Comparison of ENCODE assay signal across 18 cellular contexts in the genomic region with DNA sequence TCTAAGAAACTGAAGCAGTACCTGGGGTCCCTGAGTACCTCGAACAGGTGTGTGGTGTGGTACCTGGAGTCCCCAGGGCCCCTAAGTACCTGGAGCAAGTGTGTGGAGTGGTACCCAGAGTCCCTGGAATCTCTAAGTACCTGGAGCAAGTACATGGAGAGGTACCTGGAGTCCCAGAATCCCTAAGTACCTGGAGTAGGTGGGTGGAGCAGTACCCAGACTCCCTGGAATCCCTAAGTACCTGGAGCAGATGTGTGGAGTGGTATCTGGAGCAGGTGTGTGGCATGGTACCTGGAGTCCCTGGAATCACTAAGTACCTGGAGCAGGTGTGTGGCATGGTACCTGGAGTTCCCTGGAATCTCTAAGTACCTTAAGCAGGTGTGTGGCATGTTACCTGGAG. TPM values are rescaled to one million over a fixed set of nuclear protein-coding genes. Genes with fewer than 3 reads are reported as not detected.
DNase-seq lines count a peak whose midpoint lies in the region; ATAC-seq and TF ChIP-seq lines count a peak whose summit lies in the region.
"Had no signal": no experiment of that assay in that cellular context is flagged by ENCODE, and none has a peak within 500 bp of the region (broad histone marks: within the 10 kb centered on the region; RNA-seq: fewer than 3 reads in every experiment).

No MANE protein-coding gene starts in this region.

- H3K27ac Mint-ChIP-seq in endodermal cell: no peak overlapping the region
- H3K27ac Mint-ChIP-seq: CD14-positive monocyte; CD4-positive, alpha-beta memory T cell; CD8-positive, alpha-beta memory T cell had no signal

- in situ Hi-C loops in KBM-7 (cut with MboI; ENCODE audit: low pct_unique_long_range_greater_than_20kb, low sequenced_read_pairs): no loop called here

- no peak overlapping the region for H3K4me3 Mint-ChIP-seq in endodermal cell
- H3K4me3 Mint-ChIP-seq: CD14-positive monocyte; CD4-positive, alpha-beta memory T cell; CD4-positive, CD25-positive, alpha-beta regulatory T cell; CD8-positive, alpha-beta memory T cell had no signal

- H3K27me3 ChIP-seq in endodermal cell (ENCODE audit: control insufficient read depth, insufficient read depth, low read length, poor library complexity, severe bottlenecking) (no peaks in the 10 kb centered on the region), lower lobe of right lung (ENCODE audit: low read depth) (no peaks in the 10 kb centered on the region), upper lobe of right lung (no peaks in the 10 kb centered on the region)
- H3K27me3 ChIP-seq: BE2C, BLaER1 had no signal

- H3K27ac ChIP-seq in endodermal cell (ENCODE audit: low read depth, low read length) (no peak overlapping the region), lower lobe of right lung (no peak overlapping the region), upper lobe of right lung (no peak overlapping the region)
- H3K27ac ChIP-seq: BLaER1 had no signal

- ATAC-seq in lower lobe of right lung (peak; percentile 36 to 76), upper lobe of right lung (peak; percentile 75), HG02870 (IDR thresholded peaks at IDR 0.05; ENCODE audit: unreplicated experiment) (no peak)

- H3K9me3 Mint-ChIP-seq in endodermal cell: no peaks in the 10 kb centered on the region
- H3K9me3 Mint-ChIP-seq: CD14-positive monocyte; CD4-positive, alpha-beta memory T cell; CD4-positive, CD25-positive, alpha-beta regulatory T cell; CD8-positive, alpha-beta memory T cell had no signal

- H3K36me3 Mint-ChIP-seq in endodermal cell (ENCODE audit: low read depth): no peaks in the 10 kb centered on the region
- H3K36me3 Mint-ChIP-seq: CD14-positive monocyte; CD4-positive, alpha-beta memory T cell; CD4-positive, CD25-positive, alpha-beta regulatory T cell; CD8-positive, alpha-beta memory T cell had no signal

- peak; percentile 20 for DNase-seq in endodermal cell
- DNase-seq in lower lobe of right lung: no peak
- no peak for DNase-seq in upper lobe of right lung
- DNase-seq in epidermal melanocyte (ENCODE audit: insufficient read length, low spot score): no peak
- DNase-seq in KBM-7: no peak
- DNase-seq: 8988T; ACHN; BE2C; C1 segment of cervical spinal cord; Caco-2; Calu3; CD4-positive, alpha-beta memory T cell; CD4-positive, CD25-positive, alpha-beta regulatory T cell; CD8-positive, alpha-beta memory T cell; GF-D8 had no signal

- H3K9ac ChIP-seq in endodermal cell (ENCODE audit: extremely low read depth, low read length, poor library complexity, severe bottlenecking): no peak overlapping the region
- H3K9ac ChIP-seq: BLaER1 had no signal

- no peaks in the 10 kb centered on the region for H3K4me1 ChIP-seq in endodermal cell (ENCODE audit: control insufficient read depth, insufficient read depth, low read length)
- H3K4me1 ChIP-seq in lower lobe of right lung: no peaks in the 10 kb centered on the region
- no peaks in the 10 kb centered on the region for H3K4me1 ChIP-seq in upper lobe of right lung
- H3K4me1 ChIP-seq: BE2C, BLaER1, Caco-2 had no signal

- 73 to 100% methylated on average over 1 of the region's 1 CpG for WGBS in endodermal cell (ENCODE audit: insufficient coverage in 1 of 2, insufficient read length in 1 of 2), 2 experiments

- peaks cover 6% of the 10 kb centered on the region for H3K27me3 Mint-ChIP-seq in endodermal cell (ENCODE audit: insufficient read depth)
- H3K27me3 Mint-ChIP-seq: CD4-positive, CD25-positive, alpha-beta regulatory T cell had no signal

- H3K9me3 ChIP-seq in endodermal cell (ENCODE audit: control insufficient read depth, low read length) (no peaks in the 10 kb centered on the region), lower lobe of right lung (no peaks in the 10 kb centered on the region), upper lobe of right lung (no peaks in the 10 kb centered on the region)
- H3K9me3 ChIP-seq: BE2C, BLaER1, Caco-2 had no signal

- H3K36me3 ChIP-seq in endodermal cell (ENCODE audit: control insufficient read depth, insufficient read depth, low read length) (no peaks in the 10 kb centered on the region), lower lobe of right lung (no peaks in the 10 kb centered on the region), upper lobe of right lung (no peaks in the 10 kb centered on the region)
- H3K36me3 ChIP-seq: BE2C, BLaER1 had no signal

- intact Hi-C loops in lower lobe of right lung (cut with DNase I): no loop called here
- intact Hi-C loops in upper lobe of right lung (cut with DNase I): no loop called here

- H3K4me3 ChIP-seq in endodermal cell (ENCODE audit: low read length): no peak overlapping the region
- no peak overlapping the region for H3K4me3 ChIP-seq in lower lobe of right lung
- H3K4me3 ChIP-seq in upper lobe of right lung: no peak overlapping the region
- H3K4me3 ChIP-seq: BLaER1 had no signal

- TF ChIP-seq CTCF in endodermal cell (conservative IDR thresholded peaks at IDR 0.05) (no peak), lower lobe of right lung (IDR thresholded peaks at IDR 0.05) (no peak), upper lobe of right lung (IDR thresholded peaks at IDR 0.05) (no peak)

- no peaks in the 10 kb centered on the region for H3K4me1 Mint-ChIP-seq in endodermal cell
- H3K4me1 Mint-ChIP-seq: CD14-positive monocyte; CD4-positive, alpha-beta memory T cell; CD4-positive, CD25-positive, alpha-beta regulatory T cell; CD8-positive, alpha-beta memory T cell had no signal

RNA-seq across cellular contexts. Expression of a gene that starts 22.5 kb away (rescaled TPM):
- total RNA-seq in endodermal cell: 10 to 100 TPM; 18.4 to 20.5 TPM
- 17.3 TPM for polyA plus RNA-seq in endodermal cell (2013, experiment 1 of 2)
- polyA plus RNA-seq in endodermal cell (2013, experiment 2 of 2): 18.8 TPM
- total RNA-seq in lower lobe of right lung: 14.5 TPM
- total RNA-seq in upper lobe of right lung: 13.8 TPM

RNA-seq across cellular contexts. Expression of a gene that starts 41.9 kb away (rescaled TPM):
- total RNA-seq in endodermal cell: 1 to 10 TPM; 1.9 to 2.5 TPM
- 3.0 TPM for polyA plus RNA-seq in endodermal cell (2013, experiment 1 of 2)
- 2.8 TPM for polyA plus RNA-seq in endodermal cell (2013, experiment 2 of 2)
- total RNA-seq in lower lobe of right lung: 24.6 TPM
- 39.2 TPM for total RNA-seq in upper lobe of right lung
- total RNA-seq: Calu3 had no signal
